In genomic region chr11:72684236-72684912, GRCh38 we compare ENCODE assay signal across 8 cellular contexts. TPM values are rescaled to one million over a fixed set of nuclear protein-coding genes. Genes with fewer than 3 reads are reported as not detected.
A peak's percentile ranks its signal among the peaks of the same experiment; 100 is the strongest.
DNase-seq lines count a peak whose midpoint lies in the region; ATAC-seq and TF ChIP-seq lines count a peak whose summit lies in the region.

No MANE protein-coding gene starts in this region.

- intact Hi-C loops in Caco-2 (cut with micrococcal nuclease; ENCODE audit: unreplicated experiment) (loop anchor here (1.0 kb wide), 2 partner anchors 99 to 202 kb away; no protein-coding TSS in a partner anchor), cardiac septum (cut with DNase I) (loop anchor here (5.0 kb wide), 1 partner anchor 212 kb away; no protein-coding TSS in a partner anchor), gastrocnemius medialis (cut with DNase I; ENCODE audit: low total_unique reads) (no loop called here)

- ATAC-seq in gastrocnemius medialis (peak; percentile 17 to 51), HG03039 (IDR thresholded peaks at IDR 0.05; ENCODE audit: unreplicated experiment) (no peak), HG03571 (IDR thresholded peaks at IDR 0.05; ENCODE audit: unreplicated experiment) (no peak)

- peak; percentile 87 to 88 for DNase-seq in Caco-2
- peak; percentile 61 for DNase-seq in RPMI8226
- peak; percentile 22 for DNase-seq in activated gamma-delta T cell treated with anti-CD3 and anti-CD28 coated beads, Interleukin-2, amount 50 U/mL, for 16 hours (ENCODE audit: low read depth)
- DNase-seq in cardiac septum (ENCODE audit: low spot score): peak; percentile 81
- DNase-seq in gastrocnemius medialis: peak in 1 of 2 donors; percentile 68

- H3K27ac Mint-ChIP-seq in Caco-2 (ENCODE audit: unreplicated experiment): no peak overlapping the region

- TF ChIP-seq POLR2A in gastrocnemius medialis (IDR thresholded peaks at IDR 0.05): no peak

- H3K27me3 Mint-ChIP-seq in Caco-2 (ENCODE audit: insufficient read depth, unreplicated experiment): peaks cover 6% of the 10 kb centered on the region

- H3K9me3 ChIP-seq in Caco-2: no peaks in the 10 kb centered on the region
- no peaks in the 10 kb centered on the region for H3K9me3 ChIP-seq in HEK293 (ENCODE audit: control insufficient read depth, insufficient read depth, low read depth, low read length)
- H3K9me3 ChIP-seq in gastrocnemius medialis: no peaks in the 10 kb centered on the region

- H3K27me3 ChIP-seq in Caco-2 (replicated peaks; ENCODE audit: control insufficient read depth, insufficient read depth, low read length): no peaks in the 10 kb centered on the region
- H3K27me3 ChIP-seq in gastrocnemius medialis: peaks cover 2 to 7% (median 4%) of the 10 kb centered on the region in 3 donors

- H3K36me3 ChIP-seq in Caco-2 (ENCODE audit: control insufficient read depth, insufficient read depth, low read length): peaks cover 3% of the 10 kb centered on the region
- peaks cover 0 to 55% of the 10 kb centered on the region in 2 experiments; a peak in 1 of 3 replicates for H3K36me3 ChIP-seq in HEK293 (ENCODE audit: control insufficient read depth in 2 of 2, insufficient read depth in 1 of 2, low read length in 2 of 2)
- H3K36me3 ChIP-seq in gastrocnemius medialis: peaks cover 0 to 22% of the 10 kb centered on the region in 2 donors

- H3K9me3 Mint-ChIP-seq in Caco-2 (ENCODE audit: unreplicated experiment): no peaks in the 10 kb centered on the region

- BruUV-seq in Caco-2 (replicated peaks; lab: Mats Ljungman, UMichigan): no TSS peak

- POLR2A ChIA-PET in Caco-2 (lab: Charles Lee) (no interaction called here), HEK293 (lab: Yijun Ruan, JAX) (interaction anchor here (1.4 kb wide), 1 partner anchor 38 kb away, joined by 5 read pairs; no protein-coding TSS in a partner anchor)

- H3K4me1 ChIP-seq in Caco-2 (no peaks in the 10 kb centered on the region), HEK293 (ENCODE audit: control insufficient read depth, insufficient read depth, low read length) (no peaks in the 10 kb centered on the region), gastrocnemius medialis (no peaks in the 10 kb centered on the region)

- CTCF ChIA-PET in Caco-2 (lab: Charles Lee): interaction anchor here (0.5 to 2.8 kb wide), 49 partner anchors 9 to 736 kb away, joined by 3 to 56 read pairs (median 5); partner anchors contain the start of genes PDE2A and STARD10
- CTCF ChIA-PET in HEK293 (lab: Yijun Ruan, JAX): interaction anchor here (0.5 to 5.1 kb wide), 31 partner anchors 8 to 652 kb away, joined by 3 to 50 read pairs (median 4); partner anchors contain the start of gene PDE2A

- H3K4me3 Mint-ChIP-seq in Caco-2 (ENCODE audit: unreplicated experiment): no peak overlapping the region

- peaks cover 38% of the 10 kb centered on the region for H3K36me3 Mint-ChIP-seq in Caco-2 (ENCODE audit: insufficient read depth, unreplicated experiment)

- H3K4me3 ChIP-seq in Caco-2 (ENCODE audit: low read depth, low read length) (no peak overlapping the region), HEK293 (ENCODE audit: low read depth, low read length) (no peak overlapping the region), gastrocnemius medialis (no peak overlapping the region)

- in situ Hi-C loops in gastrocnemius medialis (cut with MboI; ENCODE audit: low sequenced_read_pairs in 4 of 4): no loop called here

- TF ChIP-seq CTCF in Caco-2 (IDR thresholded peaks at IDR 0.05; ENCODE audit: insufficient read depth in 1 of 2, low read depth in 1 of 2, low read length in 1 of 2, severe bottlenecking in 1 of 2, unreplicated experiment in 1 of 2) (peak; percentile 92 to 99), HEK293 (tag by site-specific recombination; IDR thresholded peaks at IDR 0.05) (peak; percentile 49), gastrocnemius medialis (IDR thresholded peaks at IDR 0.05 in 4 of 5, conservative IDR thresholded peaks at IDR 0.05 in 1 of 5) (peak; percentile 14 to 62 (median 49))

- H3K27ac ChIP-seq in HEK293 (ENCODE audit: extremely low read depth, low read depth, low read length) (no peak overlapping the region), gastrocnemius medialis (peak overlapping the region in 2 of 4 donors; percentile 13 to 37)

- peaks cover 6% of the 10 kb centered on the region for H3K4me1 Mint-ChIP-seq in Caco-2 (ENCODE audit: low read depth, unreplicated experiment)

TF ChIP-seq in HEK293, 187 proteins besides CTCF, POLR2A, EP300 and RAD21 (continues in another document):
- no peak for TF ChIP-seq ZNF530 (tag by site-specific recombination; IDR thresholded peaks at IDR 0.05; ENCODE audit: low read depth)
- TF ChIP-seq ZNF677 (tag by site-specific recombination; IDR thresholded peaks at IDR 0.05): no peak
- TF ChIP-seq KLF16 (tag by site-specific recombination; IDR thresholded peaks at IDR 0.05): no peak
- no peak for TF ChIP-seq ZNF398 (tag by site-specific recombination; IDR thresholded peaks at IDR 0.05)
- no peak for TF ChIP-seq ZNF518A (tag by site-specific recombination; conservative IDR thresholded peaks at IDR 0.05; ENCODE audit: low read depth)
- no peak for TF ChIP-seq ZNF664 (tag by site-specific recombination; IDR thresholded peaks at IDR 0.05)
- no peak for TF ChIP-seq ZNF140 (tag by site-specific recombination; IDR thresholded peaks at IDR 0.05)
- no peak for TF ChIP-seq TCF7L2 (IDR thresholded peaks at IDR 0.05; ENCODE audit: borderline replicate concordance, low read depth, low read length)
- no peak for TF ChIP-seq ZNF112 (tag by site-specific recombination; IDR thresholded peaks at IDR 0.05)
- TF ChIP-seq FEZF1 (tag by site-specific recombination; IDR thresholded peaks at IDR 0.05): no peak
- no peak for TF ChIP-seq ZNF148 (tag by site-specific recombination; IDR thresholded peaks at IDR 0.05; ENCODE audit: borderline replicate concordance)

RNA-seq across cellular contexts. Expression of gene PDE2A, which starts 10.2 kb away (rescaled TPM):
- total RNA-seq in Caco-2 (2022) (1.2 and 1.4 TPM in 2 replicates), cardiac septum (28.8 TPM), gastrocnemius medialis (10 to 100 TPM; 13.4 to 26.6 (median 21.9) TPM)

Comparison
In these comparisons a context has a peak if more than half of its experiments do, and no peak if none do; other contexts are left out.
1. ATAC-seq: peak in gastrocnemius medialis (2 of 2); none in HG03039 (single experiment) and HG03571 (single experiment).
2. Peak in every context shown above with its lines, with median percentiles within 50 percentile points of each other: CTCF ChIP-seq.